Comparison of ENCODE assay signal across 13 cellular contexts in the genomic region with DNA sequence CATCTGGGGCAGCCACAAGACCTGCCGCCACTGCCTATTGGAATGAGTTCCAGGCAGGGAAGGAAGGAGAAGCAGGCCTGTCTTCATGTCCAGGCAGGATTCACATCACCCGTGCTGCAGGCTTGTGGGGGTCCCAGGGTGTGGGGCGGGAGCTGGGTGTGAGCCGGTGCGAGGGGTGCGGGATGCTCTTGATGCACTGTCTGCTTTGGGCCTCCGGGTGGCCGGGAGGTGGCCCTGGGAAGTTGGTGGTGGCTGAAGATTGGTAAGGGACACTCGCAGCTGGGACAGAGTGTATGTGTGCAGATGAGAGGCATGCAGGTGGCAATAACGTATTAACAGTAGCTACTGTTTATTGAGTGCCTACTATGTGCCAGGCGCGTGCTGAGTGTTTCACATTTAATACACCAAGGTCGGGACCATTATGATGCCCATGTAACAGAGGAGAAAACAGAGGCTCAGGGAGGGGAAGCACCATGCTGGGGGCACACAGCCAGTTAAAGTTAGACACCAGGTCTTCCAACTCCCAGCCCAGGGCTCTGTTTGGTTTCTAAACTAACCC. TPM values are rescaled to one million over a fixed set of nuclear protein-coding genes. Genes with fewer than 3 reads are reported as not detected.
DNase-seq lines count a peak whose midpoint lies in the region; ATAC-seq, FAIRE-seq and TF ChIP-seq lines count a peak whose summit lies in the region.
"Had no signal": no experiment of that assay in that cellular context is flagged by ENCODE, and none has a peak within 500 bp of the region (broad histone marks: within the 10 kb centered on the region; RNA-seq: fewer than 3 reads in every experiment).

No MANE protein-coding gene starts in this region.

- no peaks in the 10 kb centered on the region for H3K9me2 ChIP-seq in HCT116 (ENCODE audit: insufficient read depth)

- H3K9ac ChIP-seq in HCT116 (ENCODE audit: low read length) (no peak overlapping the region), keratinocyte (ENCODE audit: control insufficient read depth, extremely low read depth, insufficient read depth, low read length) (peak overlapping the region; percentile 65)

- H3K79me2 ChIP-seq in HCT116 (ENCODE audit: insufficient read depth, low read length) (no peaks in the 10 kb centered on the region), keratinocyte (ENCODE audit: control insufficient read depth, insufficient read depth, low read length) (no peaks in the 10 kb centered on the region)

- H3K9me3 Mint-ChIP-seq in brain, result no peaks in the 10 kb centered on the region
- no peaks in the 10 kb centered on the region for H3K9me3 Mint-ChIP-seq in activated T-helper 1 cell treated with anti-CD3 and anti-CD28 coated beads, Interleukin-12 subunit alpha, Interleukin-12 subunit beta, Interleukin-2, Interleukin-4 antibody, amounts not matched to agents 30 ng/mL and 10 ng/mL and 1 ng/mL, durations not matched to agents 14 hours and 24 hours and 36 hours
- no peaks in the 10 kb centered on the region for H3K9me3 Mint-ChIP-seq in stimulated activated naive B cell treated with anti-CD40 and anti-IgM and Interleukin-4, amounts not matched to agents 10 μg/mL and 1 μg/mL and 100 μg/mL, for 72 hours
- H3K9me3 Mint-ChIP-seq: memory B cell had no signal

- H3K36me3 Mint-ChIP-seq in brain, result no peaks in the 10 kb centered on the region
- no peaks in the 10 kb centered on the region for H3K36me3 Mint-ChIP-seq in activated T-helper 1 cell treated with anti-CD3 and anti-CD28 coated beads, Interleukin-12 subunit alpha, Interleukin-12 subunit beta, Interleukin-2, Interleukin-4 antibody, amounts not matched to agents 30 ng/mL and 10 ng/mL and 1 ng/mL, durations not matched to agents 14 hours and 24 hours and 36 hours (ENCODE audit: low read depth)
- peaks cover under 1 to 2% of the 10 kb centered on the region in 2 donors for H3K36me3 Mint-ChIP-seq in stimulated activated naive B cell treated with anti-CD40 and anti-IgM and Interleukin-4, amounts not matched to agents 10 μg/mL and 1 μg/mL and 100 μg/mL, for 72 hours
- H3K36me3 Mint-ChIP-seq: memory B cell had no signal

- no peak for FAIRE-seq in keratinocyte (lab: Jason Lieb, UNC)

- H3K9me1 ChIP-seq in keratinocyte (ENCODE audit: control insufficient read depth, extremely low read depth, insufficient read depth, low read length), result no peaks in the 10 kb centered on the region

- peaks cover 7% of the 10 kb centered on the region for H3K27me3 Mint-ChIP-seq in brain
- H3K27me3 Mint-ChIP-seq in activated T-helper 1 cell treated with anti-CD3 and anti-CD28 coated beads, Interleukin-12 subunit alpha, Interleukin-12 subunit beta, Interleukin-2, Interleukin-4 antibody, amounts not matched to agents 30 ng/mL and 10 ng/mL and 1 ng/mL, durations not matched to agents 14 hours and 24 hours and 36 hours (ENCODE audit: insufficient read depth), result peaks cover 4% of the 10 kb centered on the region
- H3K27me3 Mint-ChIP-seq in stimulated activated naive B cell treated with anti-CD40 and anti-IgM and Interleukin-4, amounts not matched to agents 10 μg/mL and 1 μg/mL and 100 μg/mL, for 72 hours, result peaks cover 4 to 8% of the 10 kb centered on the region in 2 donors
- H3K27me3 Mint-ChIP-seq: memory B cell had no signal

- H3K27ac Mint-ChIP-seq in brain, result peak overlapping the region; percentile 39 to 99 (median 97)
- no peak overlapping the region for H3K27ac Mint-ChIP-seq in activated T-helper 1 cell treated with anti-CD3 and anti-CD28 coated beads, Interleukin-12 subunit alpha, Interleukin-12 subunit beta, Interleukin-2, Interleukin-4 antibody, amounts not matched to agents 30 ng/mL and 10 ng/mL and 1 ng/mL, durations not matched to agents 14 hours and 24 hours and 36 hours
- H3K27ac Mint-ChIP-seq in stimulated activated naive B cell treated with anti-CD40 and anti-IgM and Interleukin-4, amounts not matched to agents 10 μg/mL and 1 μg/mL and 100 μg/mL, for 72 hours, result no peak overlapping the region
- H3K27ac Mint-ChIP-seq: memory B cell had no signal

- 0 out of 2 replicates have a peak, but pooled peaks have one; percentile 10 for TF ChIP-seq CTCF in A673 (conservative IDR thresholded peaks at IDR 0.05; ENCODE audit: low read depth, low read length)
- TF ChIP-seq CTCF in HCT116 (IDR thresholded peaks at IDR 0.05 in 2 of 3, conservative IDR thresholded peaks at IDR 0.05 in 1 of 3; ENCODE audit: borderline replicate concordance in 1 of 3, insufficient read depth in 1 of 3, low read depth in 2 of 3, low read length in 2 of 3), result peak in 2 of 3 experiments; percentile 26 to 39; a peak in 3 of 6 replicates
- peak in 1 of 2 experiments; percentile 24 for TF ChIP-seq CTCF in brain (conservative IDR thresholded peaks at IDR 0.05)
- TF ChIP-seq CTCF in keratinocyte (optimal IDR thresholded peaks at IDR 0.05 in 1 of 3, IDR thresholded peaks at IDR 0.05 in 1 of 3, conservative IDR thresholded peaks at IDR 0.05 in 1 of 3; ENCODE audit: extremely low read depth in 1 of 3, insufficient read depth in 2 of 3, low read length in 3 of 3), result peak in 2 of 3 experiments; percentile 13 to 45

- H3K9me3 ChIP-seq in A673 (ENCODE audit: low read depth, low read length, poor library complexity, severe bottlenecking) (no peaks in the 10 kb centered on the region), HCT116 (ENCODE audit: control insufficient read depth in 1 of 2, insufficient read depth in 1 of 2, low read depth in 1 of 2, low read length in 2 of 2) (no peaks in the 10 kb centered on the region), keratinocyte (ENCODE audit: control insufficient read depth, low read depth, low read length) (no peaks in the 10 kb centered on the region)
- H3K9me3 ChIP-seq: ascending aorta had no signal

- no peak overlapping the region for H2AFZ ChIP-seq in HCT116 (ENCODE audit: low read depth, low read length, poor library complexity, severe bottlenecking)
- peak overlapping the region; percentile 85 for H2AFZ ChIP-seq in keratinocyte (ENCODE audit: control insufficient read depth, low read length)

- no peak for TF ChIP-seq POLR2A in HCT116 (IDR thresholded peaks at IDR 0.05; ENCODE audit: borderline replicate concordance, extremely low read depth, insufficient read depth, insufficient read length)

- H4K20me1 ChIP-seq in HCT116 (ENCODE audit: insufficient read depth) (no peaks in the 10 kb centered on the region), keratinocyte (ENCODE audit: control insufficient read depth, extremely low read depth, insufficient read depth, low read length) (peaks cover 4% of the 10 kb centered on the region)

- H3K4me3 ChIP-seq in A673 (ENCODE audit: low read depth, low read length, poor library complexity, severe bottlenecking) (no peak overlapping the region), HCT116 (replicated peaks in 1 of 2; ENCODE audit: low read depth in 1 of 2, low read length in 2 of 2) (no peak overlapping the region), keratinocyte (ENCODE audit: control insufficient read depth in 2 of 3, extremely low read depth in 1 of 3, insufficient read depth in 2 of 3, low read depth in 1 of 3, low read length in 3 of 3) (peak overlapping the region in 2 of 3 experiments; percentile 22 to 39)
- H3K4me3 ChIP-seq: ascending aorta, SK-N-MC had no signal

- H3K27ac ChIP-seq in A673 (ENCODE audit: low read depth, low read length, poor library complexity, severe bottlenecking) (no peak overlapping the region), HCT116 (ENCODE audit: low read depth, low read length) (no peak overlapping the region), keratinocyte (ENCODE audit: control insufficient read depth, insufficient read depth, low read length) (peak overlapping the region; percentile 63)
- H3K27ac ChIP-seq: ascending aorta, SK-N-MC had no signal

- CTCF ChIA-PET in A673 (lab: Charles Lee), result no interaction called here
- CTCF ChIA-PET in HCT116 (lab: Charles Lee), result interaction anchor here (0.9 to 1.2 kb wide), 2 partner anchors 27 to 304 kb away, joined by 3 read pairs; no protein-coding TSS in a partner anchor

- no peak for TF ChIP-seq RAD21 in HCT116 (IDR thresholded peaks at IDR 0.05; ENCODE audit: low read depth)

- peaks cover 81% of the 10 kb centered on the region for H3K4me1 Mint-ChIP-seq in brain
- peaks cover 15% of the 10 kb centered on the region for H3K4me1 Mint-ChIP-seq in activated T-helper 1 cell treated with anti-CD3 and anti-CD28 coated beads, Interleukin-12 subunit alpha, Interleukin-12 subunit beta, Interleukin-2, Interleukin-4 antibody, amounts not matched to agents 30 ng/mL and 10 ng/mL and 1 ng/mL, durations not matched to agents 14 hours and 24 hours and 36 hours (ENCODE audit: low read depth)
- H3K4me1 Mint-ChIP-seq in stimulated activated naive B cell treated with anti-CD40 and anti-IgM and Interleukin-4, amounts not matched to agents 10 μg/mL and 1 μg/mL and 100 μg/mL, for 72 hours, result peaks cover 27 to 32% of the 10 kb centered on the region in 2 donors

- H3K4me1 ChIP-seq in A673 (ENCODE audit: insufficient read depth, low read length, poor library complexity, severe bottlenecking) (peaks cover 13% of the 10 kb centered on the region), HCT116 (ENCODE audit: control insufficient read depth in 1 of 2, insufficient read depth in 2 of 2, low read length in 2 of 2) (peaks cover 6 to 17% of the 10 kb centered on the region in 2 experiments), keratinocyte (ENCODE audit: control insufficient read depth, extremely low read depth, insufficient read depth, low read length) (peaks cover 34% of the 10 kb centered on the region)
- H3K4me1 ChIP-seq: ascending aorta had no signal

- H3K36me3 ChIP-seq in A673 (ENCODE audit: insufficient read depth, low read length, poor library complexity, severe bottlenecking), result no peaks in the 10 kb centered on the region
- H3K36me3 ChIP-seq in HCT116 (ENCODE audit: control insufficient read depth in 1 of 2, insufficient read depth in 2 of 2, low read length in 2 of 2), result 0 out of 4 replicates have a peak, but pooled peaks cover 0 to 3% of the 10 kb centered on the region in 2 experiments
- peaks cover 4 to 5% of the 10 kb centered on the region in 2 experiments for H3K36me3 ChIP-seq in keratinocyte (ENCODE audit: control insufficient read depth in 2 of 2, extremely low read depth in 1 of 2, insufficient read depth in 2 of 2, low read length in 2 of 2)

- dilution Hi-C loops in keratinocyte (cut with MboI; ENCODE audit: extremely low pct_ligation_motif_present, low sequenced_read_pairs), result no loop called here

- no peaks in the 10 kb centered on the region for H3K27me3 ChIP-seq in A673 (replicated peaks; ENCODE audit: insufficient read depth, low read depth, low read length, poor library complexity)
- H3K27me3 ChIP-seq in HCT116 (ENCODE audit: insufficient read depth, low read length), result no peaks in the 10 kb centered on the region
- no peaks in the 10 kb centered on the region for H3K27me3 ChIP-seq in keratinocyte (ENCODE audit: control insufficient read depth, extremely low read depth, insufficient read depth, low read length)
- H3K27me3 ChIP-seq: ascending aorta had no signal

- H3K4me3 Mint-ChIP-seq in brain, result no peak overlapping the region
- H3K4me3 Mint-ChIP-seq in activated T-helper 1 cell treated with anti-CD3 and anti-CD28 coated beads, Interleukin-12 subunit alpha, Interleukin-12 subunit beta, Interleukin-2, Interleukin-4 antibody, amounts not matched to agents 30 ng/mL and 10 ng/mL and 1 ng/mL, durations not matched to agents 14 hours and 24 hours and 36 hours, result no peak overlapping the region
- no peak overlapping the region for H3K4me3 Mint-ChIP-seq in stimulated activated naive B cell treated with anti-CD40 and anti-IgM and Interleukin-4, amounts not matched to agents 10 μg/mL and 1 μg/mL and 100 μg/mL, for 72 hours
- H3K4me3 Mint-ChIP-seq: memory B cell had no signal

- RAD21 ChIA-PET in HCT116 (lab: Charles Lee; ENCODE audit: low non-redundant PET in 1 of 2, low total read pairs in 2 of 2, uncharacterized antibody in 2 of 2, unreplicated experiment in 2 of 2), result no interaction called here

- BruUV-seq in A673 (replicated peaks; lab: Mats Ljungman, UMichigan) (no TSS peak), HCT116 (replicated peaks; lab: Mats Ljungman, UMichigan) (no TSS peak)

- ATAC-seq in HCT116, result peak; percentile 63
- no peak for ATAC-seq in stimulated activated naive B cell treated with anti-CD40 and anti-IgM and Interleukin-4, amounts not matched to agents 10 μg/mL and 1 μg/mL and 100 μg/mL, for 72 hours (replicated peaks)

- intact Hi-C loops in A673 (cut with micrococcal nuclease; ENCODE audit: unreplicated experiment), result no loop called here
- intact Hi-C loops in HCT116 (cut with micrococcal nuclease), result no loop called here
- intact Hi-C loops in activated T-helper 1 cell treated with anti-CD3 and anti-CD28 coated beads, Interleukin-12 subunit alpha, Interleukin-12 subunit beta, Interleukin-2, Interleukin-4 antibody, amounts not matched to agents 30 ng/mL and 10 ng/mL and 1 ng/mL, durations not matched to agents 14 hours and 24 hours and 36 hours (cut with micrococcal nuclease), result no loop called here

- H3K4me2 ChIP-seq in HCT116 (ENCODE audit: low read length), result no peak overlapping the region
- peak overlapping the region; percentile 92 for H3K4me2 ChIP-seq in keratinocyte (ENCODE audit: control insufficient read depth, extremely low read depth, insufficient read depth, low read depth, low read length)

- POLR2A ChIA-PET in A673 (lab: Charles Lee; ENCODE audit: low non-redundant PET) (interaction anchor here (0.5 kb wide), 1 partner anchor 670 kb away, joined by 7 read pairs; no protein-coding TSS in a partner anchor), HCT116 (lab: Charles Lee) (no interaction called here)

- DNase-seq in A673 (ENCODE audit: low spot score), result no peak
- no peak for DNase-seq in HCT116 (ENCODE audit: low read depth, low spot score)
- DNase-seq in keratinocyte (ENCODE audit: low read depth, low spot score), result no peak
- no peak for DNase-seq in NCI-H446 (lab: John Stamatoyannopoulos, UW)
- no peak for DNase-seq in activated T-helper 1 cell treated with anti-CD3 and anti-CD28 coated beads, Interleukin-12 subunit alpha, Interleukin-12 subunit beta, Interleukin-2, Interleukin-4 antibody, amounts not matched to agents 30 ng/mL and 10 ng/mL and 1 ng/mL, durations not matched to agents 14 hours and 24 hours and 36 hours (ENCODE audit: low spot score)
- DNase-seq in putamen (ENCODE audit: low spot score), result no peak
- no peak for DNase-seq in stimulated activated naive B cell treated with anti-CD40 and anti-IgM and Interleukin-4, amounts not matched to agents 10 μg/mL and 1 μg/mL and 100 μg/mL, for 72 hours
- DNase-seq: NCI-H1694, NCI-H774 had no signal

RNA-seq across cellular contexts. Expression of a gene that starts 3.3 kb away (rescaled TPM):
- total RNA-seq in A673 (2021) (30.2 and 33.2 TPM in 2 replicates), HCT116 (2021; ENCODE audit: unreplicated experiment) (30.1 TPM)
- polyA plus RNA-seq in HCT116 (2012), result 17.8 and 19.2 TPM in 2 replicates
- polyA plus RNA-seq in brain (ENCODE audit: insufficient read depth, low read depth, low replicate concordance) (29.1 TPM), keratinocyte (5.4 to 11.0 TPM (median 8.2 TPM) in 3 replicates)
- polyA plus RNA-seq in keratinocyte (2011; ENCODE audit: low read depth), result 7.1 TPM
- 0.84 and 2.6 TPM in 2 replicates for polyA plus RNA-seq in keratinocyte (2011; cell fraction: cytosol; rRNA removed)
- 32.9 and 42.0 TPM in 2 replicates for polyA plus RNA-seq in keratinocyte (2011; cell fraction: nucleus; rRNA removed)
- polyA plus RNA-seq in keratinocyte (2012; ENCODE audit: low replicate concordance), result 3.3 and 7.4 TPM in 2 replicates
- polyA minus RNA-seq in keratinocyte, result 3.1 to 10.6 TPM (median 7.5 TPM) in 3 replicates
- 7.3 TPM for polyA minus RNA-seq in keratinocyte (2011; cell fraction: cytosol; rRNA and poly(A)+ RNA removed)
- polyA minus RNA-seq in keratinocyte (2011; cell fraction: nucleus; rRNA and poly(A)+ RNA removed), result 13.4 and 13.8 TPM in 2 replicates
- total RNA-seq in activated T-helper 1 cell treated with anti-CD3 and anti-CD28 coated beads, Interleukin-12 subunit alpha, Interleukin-12 subunit beta, Interleukin-2, Interleukin-4 antibody, amounts not matched to agents 30 ng/mL and 10 ng/mL and 1 ng/mL, durations not matched to agents 14 hours and 24 hours and 36 hours, result 22.1 and 22.6 TPM in 2 replicates

RNA-seq across cellular contexts. Expression of a gene that starts 29.2 kb away (rescaled TPM):
- total RNA-seq in A673 (2021) (1,866 and 1,908 TPM in 2 replicates), HCT116 (2021; ENCODE audit: unreplicated experiment) (1,685 TPM)
- polyA plus RNA-seq in HCT116 (2012), result 8.8 and 29.6 TPM in 2 replicates
- polyA plus RNA-seq in brain (ENCODE audit: insufficient read depth, low read depth, low replicate concordance) (not detected), keratinocyte (66.0 to 67.0 TPM in 2 of 3 replicates, not detected in the other)
- polyA plus RNA-seq in keratinocyte (2011; ENCODE audit: low read depth), result not detected
- polyA plus RNA-seq in keratinocyte (2011; cell fraction: cytosol; rRNA removed), result not detected in 2 replicates
- under 0.01 TPM in 2 replicates for polyA plus RNA-seq in keratinocyte (2011; cell fraction: nucleus; rRNA removed)
- not detected in 2 replicates for polyA plus RNA-seq in keratinocyte (2012; ENCODE audit: low replicate concordance)
- 13,175 to 24,724 TPM (median 16,252 TPM) in 3 replicates for polyA minus RNA-seq in keratinocyte
- polyA minus RNA-seq in keratinocyte (2011; cell fraction: cytosol; rRNA and poly(A)+ RNA removed), result 39,283 TPM
- polyA minus RNA-seq in keratinocyte (2011; cell fraction: nucleus; rRNA and poly(A)+ RNA removed), result 15,420 and 21,721 TPM in 2 replicates
- total RNA-seq in activated T-helper 1 cell treated with anti-CD3 and anti-CD28 coated beads, Interleukin-12 subunit alpha, Interleukin-12 subunit beta, Interleukin-2, Interleukin-4 antibody, amounts not matched to agents 30 ng/mL and 10 ng/mL and 1 ng/mL, durations not matched to agents 14 hours and 24 hours and 36 hours, result 2,178 and 3,041 TPM in 2 replicates

RNA-seq across cellular contexts. Expression of a gene that starts 55.4 kb away (rescaled TPM):
- total RNA-seq in A673 (2021) (27.2 and 44.7 TPM in 2 replicates), HCT116 (2021; ENCODE audit: unreplicated experiment) (63.1 TPM)
- polyA plus RNA-seq in HCT116 (2012), result 81.1 and 81.3 TPM in 2 replicates
- polyA plus RNA-seq in brain (ENCODE audit: insufficient read depth, low read depth, low replicate concordance) (162 TPM), keratinocyte (34.6 to 75.1 TPM (median 69.6 TPM) in 3 replicates)
- polyA plus RNA-seq in keratinocyte (2011; ENCODE audit: low read depth), result 1.4 TPM
- polyA plus RNA-seq in keratinocyte (2011; cell fraction: cytosol; rRNA removed), result 48.6 and 72.5 TPM in 2 replicates
- 128 and 172 TPM in 2 replicates for polyA plus RNA-seq in keratinocyte (2011; cell fraction: nucleus; rRNA removed)
- polyA plus RNA-seq in keratinocyte (2012; ENCODE audit: low replicate concordance), result 19.2 and 71.2 TPM in 2 replicates
- 31.3 to 137 TPM (median 60.1 TPM) in 3 replicates for polyA minus RNA-seq in keratinocyte
- 84.8 TPM for polyA minus RNA-seq in keratinocyte (2011; cell fraction: cytosol; rRNA and poly(A)+ RNA removed)
- 39.6 and 43.4 TPM in 2 replicates for polyA minus RNA-seq in keratinocyte (2011; cell fraction: nucleus; rRNA and poly(A)+ RNA removed)
- total RNA-seq in activated T-helper 1 cell treated with anti-CD3 and anti-CD28 coated beads, Interleukin-12 subunit alpha, Interleukin-12 subunit beta, Interleukin-2, Interleukin-4 antibody, amounts not matched to agents 30 ng/mL and 10 ng/mL and 1 ng/mL, durations not matched to agents 14 hours and 24 hours and 36 hours, result not detected in 2 replicates

Comparison
In these comparisons a context has a peak if more than half of its experiments do, and no peak if none do; other contexts are left out.
1. H3K4me3 ChIP-seq: peak in keratinocyte (2 of 3); none in A673 (single experiment) and HCT116 (0 of 2).
2. H3K27ac Mint-ChIP-seq: peak in brain (5 of 5); none in activated T-helper 1 cell treated with anti-CD3 and anti-CD28 coated beads, Interleukin-12 subunit alpha, Interleukin-12 subunit beta, Interleukin-2, Interleukin-4 antibody, amounts not matched to agents 30 ng/mL and 10 ng/mL and 1 ng/mL, durations not matched to agents 14 hours and 24 hours and 36 hours (single experiment) and stimulated activated naive B cell treated with anti-CD40 and anti-IgM and Interleukin-4, amounts not matched to agents 10 μg/mL and 1 μg/mL and 100 μg/mL, for 72 hours (single experiment).
3. RNA of a gene that starts 55.4 kb away (total RNA-seq): 63.1 TPM in HCT116 (single experiment) and 27.2 to 44.7 TPM in A673; not detected in activated T-helper 1 cell treated with anti-CD3 and anti-CD28 coated beads, Interleukin-12 subunit alpha, Interleukin-12 subunit beta, Interleukin-2, Interleukin-4 antibody, amounts not matched to agents 30 ng/mL and 10 ng/mL and 1 ng/mL, durations not matched to agents 14 hours and 24 hours and 36 hours; every median in the first group is over 10 times any median in the second.